ENCODE assay signal across 7 cellular contexts in the genomic region with DNA sequence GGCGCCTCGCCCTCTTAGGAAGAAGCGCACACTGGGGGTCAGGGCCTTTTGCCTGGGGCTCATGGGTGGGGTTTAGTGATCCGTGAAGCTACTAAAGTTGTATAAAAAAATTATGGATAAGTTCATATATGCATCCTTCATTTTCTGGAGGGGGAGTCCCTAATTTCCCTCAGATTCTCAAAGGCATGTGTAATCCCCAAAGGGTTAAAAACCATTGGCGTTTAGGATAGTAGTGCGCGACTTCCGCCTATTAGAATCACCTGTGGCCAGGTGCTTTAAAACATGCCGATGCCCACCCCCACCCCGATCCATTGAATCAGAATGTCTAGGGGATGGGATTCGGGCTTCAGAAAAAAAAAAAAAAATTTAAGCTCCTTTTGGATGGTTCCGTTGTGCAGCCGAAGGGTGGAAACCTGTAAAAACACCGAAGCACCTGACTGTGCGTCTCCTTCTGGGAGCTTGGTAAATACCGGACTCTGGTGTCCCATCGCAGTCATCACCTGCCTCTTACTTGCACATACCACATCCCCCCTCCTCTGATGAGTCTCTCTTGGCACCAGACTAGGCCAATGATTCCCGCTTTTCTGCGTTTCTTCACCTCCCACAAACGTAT. TPM values are rescaled to one million over a fixed set of nuclear protein-coding genes. Genes with fewer than 3 reads are reported as not detected.
A peak's percentile ranks its signal among the peaks of the same experiment; 100 is the strongest.
DNase-seq lines count a peak whose midpoint lies in the region; ATAC-seq and TF ChIP-seq lines count a peak whose summit lies in the region.

No MANE protein-coding gene starts in this region.

- no peaks in the 10 kb centered on the region for H4K20me1 ChIP-seq in PC-3 (ENCODE audit: low read length)

- H3K27me3 ChIP-seq in HAP-1 (ENCODE audit: low read depth) (no peaks in the 10 kb centered on the region), PC-3 (ENCODE audit: low read length) (no peaks in the 10 kb centered on the region), esophagus squamous epithelium (no peaks in the 10 kb centered on the region)

- ATAC-seq in PC-3 = peak; percentile 14

- POLR2A ChIA-PET in PC-3 (lab: Charles Lee; ENCODE audit: unreplicated experiment) = no interaction called here

- TF ChIP-seq CTCF in PC-3 (conservative IDR thresholded peaks at IDR 0.05; ENCODE audit: low read depth, low read length) (no peak), esophagus squamous epithelium (IDR thresholded peaks at IDR 0.05) (no peak), osteocyte (IDR thresholded peaks at IDR 0.05) (no peak)

- peak overlapping the region; percentile 62 for H3K9ac ChIP-seq in PC-3 (ENCODE audit: low read length)

- H3K27ac ChIP-seq in PC-3 (ENCODE audit: low read length) = no peak overlapping the region
- peak overlapping the region; percentile 80 to 94 (median 90) for H3K27ac ChIP-seq in esophagus squamous epithelium

- no peaks in the 10 kb centered on the region; the same call in none of the 2 replicates for H3K9me3 ChIP-seq in HAP-1
- no peaks in the 10 kb centered on the region for H3K9me3 ChIP-seq in PC-3 (ENCODE audit: low read length)
- no peaks in the 10 kb centered on the region for H3K9me3 ChIP-seq in esophagus squamous epithelium

- peaks cover 5% of the 10 kb centered on the region for H3K36me3 Mint-ChIP-seq in osteocyte (ENCODE audit: unreplicated experiment)

- DNase-seq in HAP-1 (ENCODE audit: low spot score in 2 of 2) (no peak), PC-3 (peak; percentile 26), esophagus squamous epithelium (lab: John Stamatoyannopoulos, UW) (no peak), osteocyte (ENCODE audit: extremely low spot score, unreplicated experiment) (no peak), NCI-H1048 (lab: John Stamatoyannopoulos, UW) (no peak), RPMI8226 (no peak), AML-193 (lab: John Stamatoyannopoulos, UW) (no peak)

- no peak for TF ChIP-seq POLR2A in esophagus squamous epithelium (IDR thresholded peaks at IDR 0.05)

- H3K4me3 ChIP-seq in HAP-1 (peak overlapping the region; percentile 58), PC-3 (ENCODE audit: low read length) (peak overlapping the region; percentile 94), esophagus squamous epithelium (peak overlapping the region; percentile 60 to 95 (median 83))

- in situ Hi-C loops in HAP-1 (cut with MboI; ENCODE audit: low sequenced_read_pairs) = loop anchor here (25.0 kb wide), 1 partner anchor 784 kb away; no protein-coding TSS in a partner anchor

- peak overlapping the region; percentile 47 for H3K27ac Mint-ChIP-seq in osteocyte (ENCODE audit: unreplicated experiment)

- no peaks in the 10 kb centered on the region for H3K9me3 Mint-ChIP-seq in osteocyte (ENCODE audit: unreplicated experiment)

- H2AFZ ChIP-seq in PC-3 (ENCODE audit: low read length) = peak overlapping the region; percentile 99

- H3K4me3 Mint-ChIP-seq in osteocyte (ENCODE audit: unreplicated experiment) = peak overlapping the region; percentile 74

- no peaks in the 10 kb centered on the region for H3K9me2 ChIP-seq in PC-3 (replicated peaks; ENCODE audit: low read length)

- H3K79me2 ChIP-seq in PC-3 (ENCODE audit: low read length) = no peaks in the 10 kb centered on the region

- peaks cover 22% of the 10 kb centered on the region for H3K4me1 Mint-ChIP-seq in osteocyte (ENCODE audit: unreplicated experiment)

- TSS peak; percentile 51 for BruUV-seq in PC-3 (replicated peaks; lab: Mats Ljungman, UMichigan)

- H3K36me3 ChIP-seq in HAP-1 (replicated peaks) (no peaks in the 10 kb centered on the region), PC-3 (ENCODE audit: low read depth, low read length) (no peaks in the 10 kb centered on the region), esophagus squamous epithelium (peaks cover 0 to 8% (median 0%) of the 10 kb centered on the region in 3 donors)

- H3K4me2 ChIP-seq in PC-3 (ENCODE audit: low read length) = peak overlapping the region; percentile 91

- CTCF ChIA-PET in PC-3 (lab: Charles Lee) = interaction anchor here (0.6 kb wide), 1 partner anchor 89 kb away, joined by 5 read pairs; no protein-coding TSS in a partner anchor

- 9 to 10% methylated on average over 19 to 20 of the region's 20 CpGs for WGBS in esophagus squamous epithelium, 2 donors

- H3K4me1 ChIP-seq in HAP-1 = peaks cover 11% of the 10 kb centered on the region
- H3K4me1 ChIP-seq in PC-3 (ENCODE audit: insufficient read depth, low read length) = no peaks in the 10 kb centered on the region
- H3K4me1 ChIP-seq in esophagus squamous epithelium = peaks cover 5 to 33% (median 5%) of the 10 kb centered on the region in 3 donors

- H3K27me3 Mint-ChIP-seq in osteocyte (ENCODE audit: unreplicated experiment) = no peaks in the 10 kb centered on the region

- intact Hi-C loops in PC-3 (cut with micrococcal nuclease) (loop anchor here (1.0 to 2.0 kb wide), 2 partner anchors 89 to 121 kb away; partner anchors contain the start of genes RAB8B and RPS27L), esophagus squamous epithelium (cut with DNase I) (loop anchor here (10.0 kb wide), 1 partner anchor 113 kb away; no protein-coding TSS in a partner anchor)

- no peaks in the 10 kb centered on the region for H3F3A ChIP-seq in PC-3 (ENCODE audit: low read length, unreplicated experiment)

RNA-seq across cellular contexts. Expression of gene APH1B, which starts 0.6 kb away (rescaled TPM):
- total RNA-seq in PC-3 (2014; rRNA removed) (2.6 and 2.8 TPM in 2 replicates), esophagus squamous epithelium (1 to 10 TPM in 3 of 4 donors, under 1 TPM in 1; 0.53 to 7.8 (median 3.3) TPM), osteocyte (13.9 and 15.9 TPM in 2 replicates)
